10 cellular contexts compared by ENCODE assay signal in the genomic region with DNA sequence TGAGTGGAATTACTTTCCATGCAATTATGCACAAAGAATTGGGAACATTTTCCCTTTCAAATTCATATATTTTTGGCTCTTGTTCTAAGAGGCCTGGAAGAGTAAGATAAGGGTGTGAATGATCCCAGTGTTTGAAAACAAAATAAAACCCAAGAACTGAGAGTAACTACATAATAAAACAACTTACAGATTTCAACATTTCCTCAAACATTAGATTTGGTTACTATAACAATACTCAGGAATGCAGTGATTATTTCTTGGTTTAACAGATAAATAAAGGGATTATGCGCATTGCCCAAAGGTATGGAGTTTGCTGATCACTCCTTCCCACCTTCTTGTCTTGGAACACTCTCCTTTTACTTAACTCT.
DNase-seq lines count a peak whose midpoint lies in the region; ATAC-seq and TF ChIP-seq lines count a peak whose summit lies in the region.
"Had no signal": no experiment of that assay in that cellular context is flagged by ENCODE, and none has a peak within 500 bp of the region (broad histone marks: within the 10 kb centered on the region; RNA-seq: fewer than 3 reads in every experiment).

No MANE protein-coding gene starts in this region.

- peaks cover 4% of the 10 kb centered on the region for H3K79me2 ChIP-seq in ACC112 (ENCODE audit: control insufficient read depth, insufficient read depth, low read length, unreplicated experiment)

- CTCF ChIA-PET in Panc1 (lab: Charles Lee) = no interaction called here
- CTCF ChIA-PET in CD8-positive, alpha-beta memory T cell (lab: Charles Lee) = no interaction called here

- H3K4me3 ChIP-seq in ACC112 (ENCODE audit: low read depth, low read length) (peak overlapping the region; percentile 16; the same call in 1 of the 2 replicates), Panc1 (ENCODE audit: low read depth in 2 of 2, low read length in 2 of 2) (no peak overlapping the region), esophagus squamous epithelium (no peak overlapping the region)
- H3K4me3 ChIP-seq in CD8-positive, alpha-beta memory T cell (ENCODE audit: low read length) = no peak overlapping the region
- H3K4me3 ChIP-seq: mucosa of descending colon had no signal

- TF ChIP-seq POLR2A in esophagus squamous epithelium (IDR thresholded peaks at IDR 0.05) = no peak

- H3K27me3 Mint-ChIP-seq in osteocyte (ENCODE audit: unreplicated experiment) = no peaks in the 10 kb centered on the region
- no peaks in the 10 kb centered on the region for H3K27me3 Mint-ChIP-seq in activated CD4-positive, alpha-beta T cell treated with anti-CD3 and anti-CD28 coated beads, Interleukin-2, amount 10 ng/mL, durations not matched to agents 24 days and 14 days
- no peaks in the 10 kb centered on the region for H3K27me3 Mint-ChIP-seq in CD8-positive, alpha-beta memory T cell

- TF ChIP-seq CTCF in Panc1 (IDR thresholded peaks at IDR 0.05) (no peak), esophagus squamous epithelium (IDR thresholded peaks at IDR 0.05) (no peak), osteocyte (IDR thresholded peaks at IDR 0.05) (no peak)

- H3K36me3 Mint-ChIP-seq in osteocyte (ENCODE audit: unreplicated experiment) = peaks cover 29% of the 10 kb centered on the region
- peaks cover 36% of the 10 kb centered on the region for H3K36me3 Mint-ChIP-seq in activated CD4-positive, alpha-beta T cell treated with anti-CD3 and anti-CD28 coated beads, Interleukin-2, amount 10 ng/mL, durations not matched to agents 24 days and 14 days (ENCODE audit: low read depth)
- peaks cover 14 to 34% (median 18%) of the 10 kb centered on the region in 3 donors for H3K36me3 Mint-ChIP-seq in CD8-positive, alpha-beta memory T cell

- H3K27me3 ChIP-seq in ACC112 (ENCODE audit: insufficient read depth, low read length) = no peaks in the 10 kb centered on the region
- H3K27me3 ChIP-seq in Panc1 (ENCODE audit: control insufficient read depth, insufficient read depth, low read length) = no peaks in the 10 kb centered on the region
- H3K27me3 ChIP-seq in esophagus squamous epithelium = no peaks in the 10 kb centered on the region
- no peaks in the 10 kb centered on the region for H3K27me3 ChIP-seq in CD8-positive, alpha-beta memory T cell (ENCODE audit: insufficient read depth, low read length, poor library complexity, severe bottlenecking)

- H3K9me3 ChIP-seq in Panc1 (ENCODE audit: control insufficient read depth, insufficient read depth, low read depth, low read length) (no peaks in the 10 kb centered on the region), esophagus squamous epithelium (no peaks in the 10 kb centered on the region)
- no peaks in the 10 kb centered on the region for H3K9me3 ChIP-seq in CD8-positive, alpha-beta memory T cell (ENCODE audit: low read length)
- H3K9me3 ChIP-seq: mucosa of descending colon had no signal

- no peak overlapping the region for H3K4me3 Mint-ChIP-seq in osteocyte (ENCODE audit: unreplicated experiment)
- H3K4me3 Mint-ChIP-seq in activated CD4-positive, alpha-beta T cell treated with anti-CD3 and anti-CD28 coated beads, Interleukin-2, amount 10 ng/mL, durations not matched to agents 24 days and 14 days = no peak overlapping the region
- H3K4me3 Mint-ChIP-seq in CD8-positive, alpha-beta memory T cell = no peak overlapping the region

- in situ Hi-C loops in Panc1 (cut with HindIII; ENCODE audit: low pct_unique_long_range_greater_than_20kb, low sequenced_read_pairs) = no loop called here

- intact Hi-C loops in Panc1 (cut with micrococcal nuclease; ENCODE audit: unreplicated experiment) = no loop called here
- intact Hi-C loops in esophagus squamous epithelium (cut with DNase I) = no loop called here
- intact Hi-C loops in activated CD4-positive, alpha-beta T cell treated with anti-CD3 and anti-CD28 coated beads, Interleukin-2, amount 10 ng/mL, durations not matched to agents 24 days and 14 days (cut with micrococcal nuclease) = no loop called here

- ATAC-seq in Panc1 (no peak), HG03439 (IDR thresholded peaks at IDR 0.05; ENCODE audit: unreplicated experiment) (no peak)

- H3K36me3 ChIP-seq in ACC112 (ENCODE audit: insufficient read depth, low read length) (peaks cover 8% of the 10 kb centered on the region; the same call in 1 of the 2 replicates), Panc1 (ENCODE audit: control insufficient read depth, insufficient read depth, low read length) (no peaks in the 10 kb centered on the region), esophagus squamous epithelium (peaks cover 0 to 16% (median 0%) of the 10 kb centered on the region in 3 donors)
- H3K36me3 ChIP-seq in CD8-positive, alpha-beta memory T cell (ENCODE audit: insufficient read depth, low read length) = no peaks in the 10 kb centered on the region

- 92 to 96% methylated on average over 1 of the region's 1 CpG for WGBS in esophagus squamous epithelium, 2 donors

- H3K4me1 ChIP-seq in ACC112 (ENCODE audit: control insufficient read depth, insufficient read depth, low read length, unreplicated experiment) (peaks cover 65% of the 10 kb centered on the region), Panc1 (ENCODE audit: control insufficient read depth, insufficient read depth, low read length) (peaks cover 20% of the 10 kb centered on the region), esophagus squamous epithelium (peaks cover 11 to 44% (median 16%) of the 10 kb centered on the region in 3 donors)
- H3K4me1 ChIP-seq in CD8-positive, alpha-beta memory T cell (ENCODE audit: insufficient read depth, low read length) = no peaks in the 10 kb centered on the region

- H3K4me1 Mint-ChIP-seq in osteocyte (ENCODE audit: unreplicated experiment) = peaks cover 34% of the 10 kb centered on the region
- peaks cover 18% of the 10 kb centered on the region for H3K4me1 Mint-ChIP-seq in activated CD4-positive, alpha-beta T cell treated with anti-CD3 and anti-CD28 coated beads, Interleukin-2, amount 10 ng/mL, durations not matched to agents 24 days and 14 days
- peaks cover 0 to 10% (median 4%) of the 10 kb centered on the region in 3 donors for H3K4me1 Mint-ChIP-seq in CD8-positive, alpha-beta memory T cell

- POLR2A ChIA-PET in Panc1 (lab: Charles Lee) = no interaction called here
- POLR2A ChIA-PET in CD8-positive, alpha-beta memory T cell (lab: Charles Lee) = no interaction called here

- BruUV-seq in Panc1 (replicated peaks; lab: Mats Ljungman, UMichigan) = no TSS peak

- H3K27ac ChIP-seq in ACC112 (ENCODE audit: low read depth, low read length) = peak overlapping the region; percentile 99
- H3K27ac ChIP-seq in Panc1 (ENCODE audit: low read length) = peak overlapping the region; percentile 85
- peak overlapping the region; percentile 69 to 89 (median 88) for H3K27ac ChIP-seq in esophagus squamous epithelium
- no peak overlapping the region for H3K27ac ChIP-seq in CD8-positive, alpha-beta memory T cell (ENCODE audit: low read depth, low read length)

- H3K27ac Mint-ChIP-seq in osteocyte (ENCODE audit: unreplicated experiment) = peak overlapping the region; percentile 99
- no peak overlapping the region for H3K27ac Mint-ChIP-seq in activated CD4-positive, alpha-beta T cell treated with anti-CD3 and anti-CD28 coated beads, Interleukin-2, amount 10 ng/mL, durations not matched to agents 24 days and 14 days
- no peak overlapping the region for H3K27ac Mint-ChIP-seq in CD8-positive, alpha-beta memory T cell

- no peak overlapping the region for H2AFZ ChIP-seq in ACC112 (ENCODE audit: low read length, unreplicated experiment)

- H3K9me3 Mint-ChIP-seq in osteocyte (ENCODE audit: unreplicated experiment) = no peaks in the 10 kb centered on the region
- peaks cover 7% of the 10 kb centered on the region for H3K9me3 Mint-ChIP-seq in activated CD4-positive, alpha-beta T cell treated with anti-CD3 and anti-CD28 coated beads, Interleukin-2, amount 10 ng/mL, durations not matched to agents 24 days and 14 days
- no peaks in the 10 kb centered on the region for H3K9me3 Mint-ChIP-seq in CD8-positive, alpha-beta memory T cell

- DNase-seq in Panc1 (ENCODE audit: low read depth, low spot score) (no peak), esophagus squamous epithelium (lab: John Stamatoyannopoulos, UW) (no peak), osteocyte (ENCODE audit: extremely low spot score, unreplicated experiment) (no peak), NCI-H1436 treated with DMSO at 0.1 percent for 48 hours (lab: John Stamatoyannopoulos, UW) (no peak)
- no peak for DNase-seq in activated CD4-positive, alpha-beta T cell treated with anti-CD3 and anti-CD28 coated beads, Interleukin-2, amount 10 ng/mL, durations not matched to agents 24 days and 14 days
- DNase-seq in CD8-positive, alpha-beta memory T cell = no peak
- DNase-seq: activated CD4-positive, CD25-positive, alpha-beta regulatory T cell had no signal
